ENCODE assay signal across 17 cellular contexts in genomic region chr1:30471307-30471706, GRCh38.
A peak's percentile ranks its signal among the peaks of the same experiment; 100 is the strongest.
DNase-seq lines count a peak whose midpoint lies in the region; ATAC-seq and TF ChIP-seq lines count a peak whose summit lies in the region.
"Had no signal": no experiment of that assay in that cellular context is flagged by ENCODE, and none has a peak within 500 bp of the region (broad histone marks: within the 10 kb centered on the region; RNA-seq: fewer than 3 reads in every experiment).

No MANE protein-coding gene starts in this region.

- CTCF ChIA-PET in activated naive CD4-positive, alpha-beta T cell treated with anti-CD3 and anti-CD28 coated beads, Interleukin-2, amount 10 ng/mL, durations not matched to agents 7 days and 5 days (lab: Charles Lee) = no interaction called here
- CTCF ChIA-PET in WTC11 (lab: Charles Lee) = no interaction called here

- H3K4me1 Mint-ChIP-seq in activated naive CD4-positive, alpha-beta T cell treated with anti-CD3 and anti-CD28 coated beads, Interleukin-2, amount 10 ng/mL, durations not matched to agents 7 days and 5 days = no peaks in the 10 kb centered on the region
- H3K4me1 Mint-ChIP-seq in WTC11 = no peaks in the 10 kb centered on the region
- H3K4me1 Mint-ChIP-seq: B cell had no signal

- H3K27ac Mint-ChIP-seq in activated naive CD4-positive, alpha-beta T cell treated with anti-CD3 and anti-CD28 coated beads, Interleukin-2, amount 50 U/mL, for 72 hours = no peak overlapping the region
- H3K27ac Mint-ChIP-seq in activated naive CD4-positive, alpha-beta T cell treated with anti-CD3 and anti-CD28 coated beads, Interleukin-2, amount 10 ng/mL, durations not matched to agents 7 days and 5 days = no peak overlapping the region
- no peak overlapping the region for H3K27ac Mint-ChIP-seq in WTC11
- H3K27ac Mint-ChIP-seq: B cell; CD4-positive, alpha-beta T cell had no signal

- no peak overlapping the region for H3K4me3 Mint-ChIP-seq in activated naive CD4-positive, alpha-beta T cell treated with anti-CD3 and anti-CD28 coated beads, Interleukin-2, amount 10 ng/mL, durations not matched to agents 7 days and 5 days
- H3K4me3 Mint-ChIP-seq in WTC11 = no peak overlapping the region
- H3K4me3 Mint-ChIP-seq: B cell; CD4-positive, alpha-beta T cell had no signal

- peak; percentile 16 to 44 for ATAC-seq in activated naive CD4-positive, alpha-beta T cell treated with anti-CD3 and anti-CD28 coated beads, Interleukin-2, amount 50 U/mL, for 72 hours
- ATAC-seq in WTC11 (no peak), sciatic nerve (no peak), GM21717 (IDR thresholded peaks at IDR 0.05; ENCODE audit: unreplicated experiment) (no peak), HG03571 (IDR thresholded peaks at IDR 0.05; ENCODE audit: unreplicated experiment) (no peak)
- ATAC-seq: HepG2 had no signal

- no peaks in the 10 kb centered on the region for H3K36me3 Mint-ChIP-seq in activated naive CD4-positive, alpha-beta T cell treated with anti-CD3 and anti-CD28 coated beads, Interleukin-2, amount 50 U/mL, for 72 hours
- H3K36me3 Mint-ChIP-seq in activated naive CD4-positive, alpha-beta T cell treated with anti-CD3 and anti-CD28 coated beads, Interleukin-2, amount 10 ng/mL, durations not matched to agents 7 days and 5 days = no peaks in the 10 kb centered on the region
- no peaks in the 10 kb centered on the region for H3K36me3 Mint-ChIP-seq in WTC11

- TF ChIP-seq CTCF in WTC11 (IDR thresholded peaks at IDR 0.05) = no peak

- POLR2A ChIA-PET in WTC11 (lab: Charles Lee) = no interaction called here

- no peaks in the 10 kb centered on the region for H3K9me3 Mint-ChIP-seq in activated naive CD4-positive, alpha-beta T cell treated with anti-CD3 and anti-CD28 coated beads, Interleukin-2, amount 50 U/mL, for 72 hours
- H3K9me3 Mint-ChIP-seq in activated naive CD4-positive, alpha-beta T cell treated with anti-CD3 and anti-CD28 coated beads, Interleukin-2, amount 10 ng/mL, durations not matched to agents 7 days and 5 days = no peaks in the 10 kb centered on the region
- H3K9me3 Mint-ChIP-seq in WTC11 = peaks cover 4% of the 10 kb centered on the region; the same call in 1 of the 2 replicates
- H3K9me3 Mint-ChIP-seq: CD4-positive, alpha-beta T cell had no signal

- H3K27me3 Mint-ChIP-seq in activated naive CD4-positive, alpha-beta T cell treated with anti-CD3 and anti-CD28 coated beads, Interleukin-2, amount 10 ng/mL, durations not matched to agents 7 days and 5 days = peaks cover 4% of the 10 kb centered on the region
- H3K27me3 Mint-ChIP-seq in WTC11 (ENCODE audit: low read depth) = no peaks in the 10 kb centered on the region

- intact Hi-C loops in sciatic nerve (cut with DNase I) = no loop called here

- peak in 1 of 2 donors; percentile 30 for DNase-seq in activated naive CD4-positive, alpha-beta T cell treated with anti-CD3 and anti-CD28 coated beads, Interleukin-2, amount 50 U/mL, for 72 hours (ENCODE audit: low spot score in 2 of 2)
- DNase-seq in activated naive CD4-positive, alpha-beta T cell treated with anti-CD3 and anti-CD28 coated beads, Interleukin-2, amount 10 ng/mL, durations not matched to agents 7 days and 5 days = no peak
- peak; percentile 28 for DNase-seq in HT1080 (ENCODE audit: low read depth)
- no peak for DNase-seq in WTC11 (ENCODE audit: low spot score)
- DNase-seq in sciatic nerve (ENCODE audit: low spot score) = peak; percentile 8
- DNase-seq: CD4-positive, alpha-beta T cell; DMS53; GM23248; MG63; NCI-H1092 treated with DMSO at 0.1 percent for 48 hours; NCI-H1694; NCI-H2227 treated with DMSO at 0.1 percent for 48 hours; NCI-H524 had no signal

TF ChIP-seq in WTC11, 78 proteins besides CTCF, POLR2A, EP300 and RAD21 (continues in another document):
- TF ChIP-seq ARID4B (CRISPR knock-in tag; IDR thresholded peaks at IDR 0.05; ENCODE audit: borderline replicate concordance) (no peak), ZNF219 (CRISPR knock-in tag; IDR thresholded peaks at IDR 0.05; ENCODE audit: borderline replicate concordance) (no peak), ZSCAN18 (CRISPR knock-in tag; IDR thresholded peaks at IDR 0.05) (no peak), ZNF416 (CRISPR knock-in tag; IDR thresholded peaks at IDR 0.05) (no peak), ATF3 (CRISPR knock-in tag; conservative IDR thresholded peaks at IDR 0.05) (no peak), STAT6 (CRISPR knock-in tag; conservative IDR thresholded peaks at IDR 0.05; ENCODE audit: low read depth) (no peak), SP1 (CRISPR knock-in tag; conservative IDR thresholded peaks at IDR 0.05) (no peak), ZBTB21 (CRISPR knock-in tag; IDR thresholded peaks at IDR 0.05; ENCODE audit: borderline replicate concordance) (no peak), USF2 (CRISPR knock-in tag; IDR thresholded peaks at IDR 0.05) (peak; percentile 49; the same call in 1 of the 2 replicates), MXD4 (CRISPR knock-in tag; IDR thresholded peaks at IDR 0.05; ENCODE audit: borderline replicate concordance) (no peak)

Comparison
In these comparisons a context has a peak if more than half of its experiments do, and no peak if none do; other contexts are left out.
1. ATAC-seq: peak in activated naive CD4-positive, alpha-beta T cell treated with anti-CD3 and anti-CD28 coated beads, Interleukin-2, amount 50 U/mL, for 72 hours (2 of 2); none in WTC11 (single experiment), sciatic nerve (single experiment), GM21717 (single experiment) and HG03571 (single experiment).
2. DNase-seq: peak in HT1080 (single experiment) and sciatic nerve (single experiment); none in activated naive CD4-positive, alpha-beta T cell treated with anti-CD3 and anti-CD28 coated beads, Interleukin-2, amount 10 ng/mL, durations not matched to agents 7 days and 5 days (single experiment) and WTC11 (single experiment).